Comparison of ENCODE assay signal across 1 cellular context in the genomic region with DNA sequence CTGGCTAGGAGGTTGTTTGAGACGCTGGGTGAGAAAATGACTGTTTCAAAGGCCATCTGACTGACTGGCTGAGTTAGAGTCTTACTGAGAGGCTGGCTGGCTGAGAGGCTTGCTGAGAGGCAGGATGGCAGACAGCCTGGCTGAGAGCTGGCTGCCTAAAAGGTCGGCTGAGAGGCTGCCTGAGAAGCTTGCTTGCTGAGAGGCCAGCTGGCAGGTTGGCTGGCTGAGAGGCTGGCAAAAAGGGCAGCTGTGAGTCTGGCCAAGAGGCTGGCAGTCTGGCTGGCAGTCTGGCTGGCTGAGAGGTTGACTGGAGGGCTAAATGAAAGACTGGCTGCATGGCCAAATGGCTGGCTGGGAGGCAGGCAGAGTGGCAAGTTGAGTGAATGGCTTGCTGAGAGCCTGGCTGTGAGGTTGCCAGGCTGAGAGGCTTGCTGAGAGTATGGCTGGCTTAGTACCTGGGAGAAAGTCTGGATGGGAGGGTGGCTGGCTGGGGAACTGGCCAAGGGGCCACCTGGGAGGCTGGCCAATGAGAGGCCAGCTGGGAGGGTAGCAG.
TF ChIP-seq lines count a peak whose summit lies in the region.

No MANE protein-coding gene starts in this region.

TF ChIP-seq in H1, 55 proteins besides CTCF, POLR2A, EP300 and RAD21:
- TF ChIP-seq FOSL1 (IDR thresholded peaks at IDR 0.05; ENCODE audit: insufficient read depth, low read depth, low read length) (no peak), CHD2 (IDR thresholded peaks at IDR 0.05; ENCODE audit: low read length) (no peak), KDM1A (IDR thresholded peaks at IDR 0.05; ENCODE audit: borderline replicate concordance, low read length) (no peak), GTF2F1 (IDR thresholded peaks at IDR 0.05; ENCODE audit: borderline replicate concordance, low read depth, low read length) (no peak), RFX5 (IDR thresholded peaks at IDR 0.05; ENCODE audit: borderline replicate concordance, low read depth, low read length) (no peak), EGR1 (IDR thresholded peaks at IDR 0.05; ENCODE audit: borderline replicate concordance, low read depth, low read length) (no peak), CEBPB (IDR thresholded peaks at IDR 0.05; ENCODE audit: low read depth, low read length) (no peak), CTBP2 (IDR thresholded peaks at IDR 0.05; ENCODE audit: borderline replicate concordance, insufficient read depth, insufficient read length, low read length) (no peak), HDAC2 (IDR thresholded peaks at IDR 0.05; ENCODE audit: borderline replicate concordance in 1 of 2, low read depth in 2 of 2, low read length in 2 of 2) (no peak), YY1 (IDR thresholded peaks at IDR 0.05; ENCODE audit: low read depth, low read length) (no peak), ASH2L (IDR thresholded peaks at IDR 0.05; ENCODE audit: low read length) (no peak), BCL11A (IDR thresholded peaks at IDR 0.05; ENCODE audit: low read depth in 2 of 2, low read length in 2 of 2) (no peak), SP2 (IDR thresholded peaks at IDR 0.05; ENCODE audit: low read length) (no peak), SUZ12 (IDR thresholded peaks at IDR 0.05; ENCODE audit: low read length) (no peak), NANOG (IDR thresholded peaks at IDR 0.05; ENCODE audit: insufficient read depth, low read depth, low read length, poor library complexity, severe bottlenecking) (no peak)
- TF ChIP-seq, protein P1, sequence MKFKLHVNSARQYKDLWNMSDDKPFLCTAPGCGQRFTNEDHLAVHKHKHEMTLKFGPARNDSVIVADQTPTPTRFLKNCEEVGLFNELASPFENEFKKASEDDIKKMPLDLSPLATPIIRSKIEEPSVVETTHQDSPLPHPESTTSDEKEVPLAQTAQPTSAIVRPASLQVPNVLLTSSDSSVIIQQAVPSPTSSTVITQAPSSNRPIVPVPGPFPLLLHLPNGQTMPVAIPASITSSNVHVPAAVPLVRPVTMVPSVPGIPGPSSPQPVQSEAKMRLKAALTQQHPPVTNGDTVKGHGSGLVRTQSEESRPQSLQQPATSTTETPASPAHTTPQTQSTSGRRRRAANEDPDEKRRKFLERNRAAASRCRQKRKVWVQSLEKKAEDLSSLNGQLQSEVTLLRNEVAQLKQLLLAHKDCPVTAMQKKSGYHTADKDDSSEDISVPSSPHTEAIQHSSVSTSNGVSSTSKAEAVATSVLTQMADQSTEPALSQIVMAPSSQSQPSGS (IDR thresholded peaks at IDR 0.05; ENCODE audit: low read length): no peak
- TF ChIP-seq, protein P2, sequence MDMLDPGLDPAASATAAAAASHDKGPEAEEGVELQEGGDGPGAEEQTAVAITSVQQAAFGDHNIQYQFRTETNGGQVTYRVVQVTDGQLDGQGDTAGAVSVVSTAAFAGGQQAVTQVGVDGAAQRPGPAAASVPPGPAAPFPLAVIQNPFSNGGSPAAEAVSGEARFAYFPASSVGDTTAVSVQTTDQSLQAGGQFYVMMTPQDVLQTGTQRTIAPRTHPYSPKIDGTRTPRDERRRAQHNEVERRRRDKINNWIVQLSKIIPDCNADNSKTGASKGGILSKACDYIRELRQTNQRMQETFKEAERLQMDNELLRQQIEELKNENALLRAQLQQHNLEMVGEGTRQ (IDR thresholded peaks at IDR 0.05; ENCODE audit: low read length): no peak
